Comparison of ENCODE assay signal across 8 cellular contexts in genomic region chr4:56910172-56910967, GRCh38. TPM values are rescaled to one million over a fixed set of nuclear protein-coding genes. Genes with fewer than 3 reads are reported as not detected.
DNase-seq lines count a peak whose midpoint lies in the region; ATAC-seq and TF ChIP-seq lines count a peak whose summit lies in the region.
"Had no signal": no experiment of that assay in that cellular context is flagged by ENCODE, and none has a peak within 500 bp of the region (broad histone marks: within the 10 kb centered on the region; RNA-seq: fewer than 3 reads in every experiment).

No MANE protein-coding gene starts in this region.

- ATAC-seq in GM18517 (IDR thresholded peaks at IDR 0.05; ENCODE audit: unreplicated experiment): no peak

- H3K27me3 ChIP-seq in HAP-1 (ENCODE audit: low read depth): no peaks in the 10 kb centered on the region
- no peaks in the 10 kb centered on the region for H3K27me3 ChIP-seq in smooth muscle cell (ENCODE audit: low read depth)

- TF ChIP-seq CTCF in fibroblast of mammary gland (conservative IDR thresholded peaks at IDR 0.05; ENCODE audit: control insufficient read depth, insufficient read depth, low read depth, low read length) (no peak), smooth muscle cell (IDR thresholded peaks at IDR 0.05; ENCODE audit: borderline replicate concordance, insufficient read depth, poor library complexity, severe bottlenecking) (no peak)

- H3K9ac ChIP-seq in SK-N-MC (ENCODE audit: insufficient read length) (peak overlapping the region; percentile 88), smooth muscle cell (ENCODE audit: low read depth) (no peak overlapping the region)

- H3K9me3 ChIP-seq in HAP-1: no peaks in the 10 kb centered on the region
- no peaks in the 10 kb centered on the region for H3K9me3 ChIP-seq in SK-N-MC (ENCODE audit: low read depth, low read length)
- no peaks in the 10 kb centered on the region for H3K9me3 ChIP-seq in smooth muscle cell (replicated peaks; ENCODE audit: low read depth)

- peaks cover 65% of the 10 kb centered on the region for H3K79me2 ChIP-seq in smooth muscle cell (ENCODE audit: low read depth)

- H3K4me2 ChIP-seq in smooth muscle cell: peak overlapping the region; percentile 88

- H3K36me3 ChIP-seq in HAP-1 (replicated peaks) (peaks cover 3% of the 10 kb centered on the region), SK-N-MC (ENCODE audit: insufficient read depth, low read length) (peaks cover 25% of the 10 kb centered on the region), smooth muscle cell (ENCODE audit: low read depth) (no peaks in the 10 kb centered on the region)

- H4K20me1 ChIP-seq in smooth muscle cell (ENCODE audit: low read depth): peaks cover 61% of the 10 kb centered on the region

- peak overlapping the region; percentile 85 for H3K4me3 ChIP-seq in HAP-1
- H3K4me3 ChIP-seq in SK-N-MC: peak overlapping the region; percentile 90
- peak overlapping the region; percentile 85 for H3K4me3 ChIP-seq in fibroblast of mammary gland (ENCODE audit: control insufficient read depth, low read depth, low read length)
- H3K4me3 ChIP-seq in smooth muscle cell: peak overlapping the region; percentile 99

- H2AFZ ChIP-seq in smooth muscle cell (ENCODE audit: low read depth): no peak overlapping the region

- DNase-seq in HAP-1 (ENCODE audit: low spot score in 2 of 2) (peak in 1 of 2 experiments; percentile 21), SK-N-MC (ENCODE audit: low read depth, low spot score) (no peak), fibroblast of mammary gland (ENCODE audit: low read depth) (no peak), smooth muscle cell (lab: John Stamatoyannopoulos, UW; ENCODE audit: unreplicated experiment) (no peak), NCI-H1930 (lab: John Stamatoyannopoulos, UW) (no peak), cerebellar cortex (ENCODE audit: low spot score) (no peak)
- DNase-seq: NCI-H526 had no signal

- peaks cover 42% of the 10 kb centered on the region for H3K4me1 ChIP-seq in HAP-1
- peaks cover 21% of the 10 kb centered on the region for H3K4me1 ChIP-seq in smooth muscle cell (ENCODE audit: low read depth)

- H3K27ac ChIP-seq in SK-N-MC: peak overlapping the region; percentile 83; the same call in 1 of the 2 replicates
- H3K27ac ChIP-seq in smooth muscle cell (ENCODE audit: low read depth): peak overlapping the region; percentile 85

- in situ Hi-C loops in HAP-1 (cut with MboI; ENCODE audit: low sequenced_read_pairs): no loop called here

- peaks cover 9% of the 10 kb centered on the region for H3F3A ChIP-seq in smooth muscle cell (ENCODE audit: low read depth)

- WGBS in smooth muscle cell (ENCODE audit: low lambda C conversion rate): 51% methylated on average over 6 of the region's 6 CpGs

RNA-seq across cellular contexts. Expression of gene REST, which starts 2.7 kb away (rescaled TPM):
- total RNA-seq in smooth muscle cell: 53.8 and 61.0 TPM in 2 replicates
- 58.5 and 70.9 TPM in 2 replicates for polyA plus RNA-seq in smooth muscle cell
